Comparison of ENCODE assay signal across 28 cellular contexts in the genomic region with DNA sequence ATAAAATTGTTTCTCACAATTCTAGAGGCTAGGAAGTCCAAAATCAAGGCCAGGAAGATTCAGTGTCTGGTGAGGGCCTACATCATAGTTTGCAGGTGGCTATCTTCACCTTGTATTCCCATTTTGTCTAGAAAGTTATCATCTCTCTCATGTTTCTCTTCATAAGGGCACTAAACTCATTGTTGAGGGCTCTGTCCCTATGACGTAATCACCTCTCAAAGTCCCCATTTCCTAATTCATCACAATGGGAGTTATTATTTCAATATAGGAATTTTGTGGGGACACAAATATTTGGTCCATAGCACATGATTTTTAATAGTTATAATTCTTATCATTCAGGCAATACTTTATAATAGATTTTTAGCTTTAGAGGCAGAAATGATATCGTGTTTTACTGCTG.
"Had no signal": no experiment of that assay in that cellular context is flagged by ENCODE, and none has a peak within 500 bp of the region (broad histone marks: within the 10 kb centered on the region; RNA-seq: fewer than 3 reads in every experiment).

No MANE protein-coding gene starts in this region.

- H3K27me3 ChIP-seq: colonic mucosa, dorsolateral prefrontal cortex, esophagus muscularis mucosa, esophagus squamous epithelium, foreskin keratinocyte, gastrocnemius medialis, gastroesophageal sphincter, heart left ventricle, heart right ventricle had no signal

- H3K4me1 ChIP-seq: colonic mucosa, esophagus muscularis mucosa, esophagus squamous epithelium, foreskin keratinocyte, gastrocnemius medialis, gastroesophageal sphincter, heart left ventricle, heart right ventricle had no signal

- DNase-seq: colonic mucosa; cortex of kidney; dermis blood vessel endothelial cell; dorsolateral prefrontal cortex; effector CD4-positive, alpha-beta T cell; effector CD8-positive, alpha-beta T cell; effector memory CD4-positive, alpha-beta T cell; effector memory CD8-positive, alpha-beta T cell; endodermal cell; erythroblast; esophagus squamous epithelium; foreskin fibroblast; foreskin keratinocyte; foreskin melanocyte; gastrocnemius medialis; glutamatergic neuron; head of caudate nucleus; heart left ventricle; heart right ventricle had no signal

- H3K27ac ChIP-seq: colonic mucosa, coronary artery, dorsolateral prefrontal cortex, epithelial cell of prostate, esophagus muscularis mucosa, esophagus squamous epithelium, foreskin keratinocyte, gastrocnemius medialis, gastroesophageal sphincter, heart left ventricle, heart right ventricle had no signal

- FAIRE-seq: colon, endometrium, endothelial cell of umbilical vein, frontal cortex had no signal

- H3K4me3 ChIP-seq: colonic mucosa, coronary artery, dorsolateral prefrontal cortex, esophagus muscularis mucosa, esophagus squamous epithelium, gastrocnemius medialis, gastroesophageal sphincter, heart left ventricle, heart right ventricle had no signal

- ATAC-seq: effector memory CD8-positive, alpha-beta T cell; esophagus mucosa; foreskin keratinocyte; gastrocnemius medialis; gastroesophageal sphincter; heart left ventricle; heart right ventricle had no signal

- H3K36me3 ChIP-seq: colonic mucosa, esophagus muscularis mucosa, esophagus squamous epithelium, gastrocnemius medialis, gastroesophageal sphincter, heart left ventricle, heart right ventricle had no signal

- H3K9me3 ChIP-seq: colonic mucosa, esophagus muscularis mucosa, esophagus squamous epithelium, gastrocnemius medialis, gastroesophageal sphincter had no signal
